Comparison of ENCODE assay signal across 10 cellular contexts in genomic region chr18:27378396-27379094, GRCh38.
DNase-seq lines count a peak whose midpoint lies in the region; ATAC-seq, FAIRE-seq and TF ChIP-seq lines count a peak whose summit lies in the region.
"Had no signal": no experiment of that assay in that cellular context is flagged by ENCODE, and none has a peak within 500 bp of the region (broad histone marks: within the 10 kb centered on the region; RNA-seq: fewer than 3 reads in every experiment).

No MANE protein-coding gene starts in this region.

- peak overlapping the region; percentile 63 for H2AFZ ChIP-seq in GM23338

- H3K36me3 ChIP-seq in GM23338 (ENCODE audit: insufficient read depth) (no peaks in the 10 kb centered on the region), Peyer's patch (no peaks in the 10 kb centered on the region)

- no peak overlapping the region for H3K4me3 Mint-ChIP-seq in GM23338

- DNase-seq in GM12865 (ENCODE audit: low read depth) (peak; percentile 24), GM23338 (ENCODE audit: low spot score) (no peak), RCC 7860 (ENCODE audit: low spot score) (peak; percentile 89), kidney tubule cell (ENCODE audit: low spot score) (peak; percentile 99), Peyer's patch (no peak), cerebellar cortex (ENCODE audit: low spot score) (no peak), NK-92 (lab: John Stamatoyannopoulos, UW; ENCODE audit: unreplicated experiment) (no peak)
- DNase-seq: Caco-2, KG1 had no signal

- no peaks in the 10 kb centered on the region for H3F3A ChIP-seq in GM23338 (replicated peaks; ENCODE audit: low read depth)

- H3K4me2 ChIP-seq in GM23338, result no peak overlapping the region

- TF ChIP-seq CTCF in GM12865 (IDR thresholded peaks at IDR 0.05; ENCODE audit: insufficient read depth, low read depth, low read length, missing control alignments), result no peak
- no peak for TF ChIP-seq CTCF in GM23338 (conservative IDR thresholded peaks at IDR 0.05; ENCODE audit: low read depth in 2 of 2)
- TF ChIP-seq CTCF in Peyer's patch (IDR thresholded peaks at IDR 0.05), result no peak

- no peaks in the 10 kb centered on the region for H3K27me3 ChIP-seq in GM23338 (ENCODE audit: insufficient read depth)
- no peaks in the 10 kb centered on the region for H3K27me3 ChIP-seq in Peyer's patch

- H3K9me3 Mint-ChIP-seq in GM23338, result no peaks in the 10 kb centered on the region

- H3K27ac ChIP-seq in GM23338 (ENCODE audit: low read depth), result no peak overlapping the region
- no peak overlapping the region for H3K27ac ChIP-seq in Peyer's patch

- no peaks in the 10 kb centered on the region for H3K9me2 ChIP-seq in GM23338 (ENCODE audit: insufficient read depth)

- peaks cover 7% of the 10 kb centered on the region; the same call in 2 of the 3 replicates for H3K4me1 Mint-ChIP-seq in GM23338

- no peaks in the 10 kb centered on the region for H3K4me1 ChIP-seq in GM23338 (ENCODE audit: insufficient read depth)
- H3K4me1 ChIP-seq in Peyer's patch, result no peaks in the 10 kb centered on the region
- H3K4me1 ChIP-seq: Caco-2 had no signal

- FAIRE-seq in RCC 7860 (lab: Jason Lieb, UNC), result peak; percentile 97

- H3K36me3 Mint-ChIP-seq in GM23338 (ENCODE audit: low read depth), result no peaks in the 10 kb centered on the region

- H3K4me3 ChIP-seq in GM12865 (ENCODE audit: low read depth, low read length) (no peak overlapping the region), GM23338 (no peak overlapping the region), Peyer's patch (no peak overlapping the region)

- no peak overlapping the region for H3K27ac Mint-ChIP-seq in GM23338

- no peaks in the 10 kb centered on the region for H4K20me1 ChIP-seq in GM23338 (replicated peaks; ENCODE audit: insufficient read depth)

- H3K79me2 ChIP-seq in GM23338 (replicated peaks; ENCODE audit: insufficient read depth), result no peaks in the 10 kb centered on the region

- TF ChIP-seq POLR2A in Peyer's patch (IDR thresholded peaks at IDR 0.05), result no peak

- no peaks in the 10 kb centered on the region for H3K9me3 ChIP-seq in Peyer's patch
- H3K9me3 ChIP-seq: Caco-2 had no signal

- peaks cover 6% of the 10 kb centered on the region for H3K27me3 Mint-ChIP-seq in GM23338 (ENCODE audit: insufficient read depth, low read depth, poor library complexity)

- ATAC-seq in GM23338 (no peak), GM21825 (IDR thresholded peaks at IDR 0.05; ENCODE audit: unreplicated experiment) (no peak)

TF ChIP-seq in GM23338, 12 proteins besides CTCF, POLR2A, EP300 and RAD21 (continues in another document):
- TF ChIP-seq REST (IDR thresholded peaks at IDR 0.05; ENCODE audit: unreplicated experiment) (no peak), EZH2 (IDR thresholded peaks at IDR 0.05; ENCODE audit: low read depth, unreplicated experiment) (no peak), ZNF462 (CRISPR knock-in tag; IDR thresholded peaks at IDR 0.05) (no peak), ETS1 (IDR thresholded peaks at IDR 0.05) (no peak), CREB1 (CRISPR knock-in tag; IDR thresholded peaks at IDR 0.05; ENCODE audit: low read depth) (no peak), ZNF331 (CRISPR knock-in tag; IDR thresholded peaks at IDR 0.05; ENCODE audit: low read depth) (no peak), NANOG (IDR thresholded peaks at IDR 0.05; ENCODE audit: borderline replicate concordance) (no peak), POLR2AphosphoS5 (IDR thresholded peaks at IDR 0.05; ENCODE audit: low read depth) (no peak), EZH2phosphoT487 (IDR thresholded peaks at IDR 0.05; ENCODE audit: unreplicated experiment) (no peak), STAT1 (IDR thresholded peaks at IDR 0.05; ENCODE audit: unreplicated experiment) (no peak), ZNF114 (CRISPR knock-in tag; IDR thresholded peaks at IDR 0.05) (no peak)

Comparison
In these comparisons a context has a peak if more than half of its experiments do, and no peak if none do; other contexts are left out.
1. DNase-seq: peak in GM12865 (single experiment), RCC 7860 (single experiment) and kidney tubule cell (single experiment); none in GM23338 (single experiment), Peyer's patch (0 of 3), cerebellar cortex (single experiment) and NK-92 (single experiment).